8 cellular contexts compared by ENCODE assay signal in the genomic region with DNA sequence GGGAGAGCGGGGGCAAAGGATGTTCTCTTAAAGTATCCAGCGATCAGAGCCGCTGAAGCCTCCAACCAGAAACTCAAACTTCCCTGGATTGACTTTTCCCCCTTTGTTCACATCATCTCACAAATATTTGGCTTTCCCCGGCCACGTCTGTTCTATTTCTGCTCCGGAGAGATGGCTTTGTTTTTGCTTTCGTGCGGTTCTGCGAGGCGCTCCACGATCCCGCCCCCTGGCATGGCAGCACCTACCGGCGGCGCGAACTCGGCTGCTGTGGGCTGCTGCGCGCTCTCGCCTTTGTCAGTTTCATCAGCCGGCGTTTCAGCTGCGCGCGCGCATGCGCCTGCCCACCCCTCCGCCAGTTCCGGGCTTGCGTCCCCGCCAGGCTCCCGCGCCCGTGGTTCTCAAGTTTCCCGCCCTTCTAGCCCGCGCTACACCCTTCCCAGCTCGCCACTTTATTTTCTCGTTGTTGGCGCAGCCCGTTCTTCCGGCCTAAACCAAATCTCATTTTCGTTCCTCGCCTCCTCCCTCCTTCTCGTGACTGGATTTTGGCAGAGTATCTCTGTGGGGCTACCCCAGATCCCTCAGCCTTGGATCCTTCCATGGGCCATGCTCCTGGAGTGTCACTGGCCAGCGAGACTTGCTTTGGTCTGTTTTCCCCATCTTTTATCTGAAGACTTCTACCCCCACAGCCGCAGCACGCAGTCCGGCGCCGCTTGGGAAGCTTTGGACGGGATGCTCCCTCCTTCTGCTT.
DNase-seq lines count a peak whose midpoint lies in the region; ATAC-seq and TF ChIP-seq lines count a peak whose summit lies in the region.

No MANE protein-coding gene starts in this region.

- H3K4me3 ChIP-seq in GM12875 (ENCODE audit: low read depth, low read length), result peak overlapping the region; percentile 60

- peak; percentile 30 for DNase-seq in NCI-H128 (lab: John Stamatoyannopoulos, UW; ENCODE audit: unreplicated experiment)
- peak; percentile 60 to 94 (median 78) for DNase-seq in T-helper 1 cell
- DNase-seq in anterior cingulate cortex (lab: John Stamatoyannopoulos, UW), result peak; percentile 6 to 92 (median 77)
- DNase-seq in hepatic stellate cell (ENCODE audit: low spot score), result peak; percentile 76
- DNase-seq in renal cortical epithelial cell (ENCODE audit: low read depth), result peak; percentile 65
- no peak for DNase-seq in cerebellar nuclear complex (lab: John Stamatoyannopoulos, UW)

- TF ChIP-seq CTCF in GM12875 (IDR thresholded peaks at IDR 0.05; ENCODE audit: borderline replicate concordance, insufficient read depth, low read depth, low read length), result 0 out of 2 replicates have a peak, but pooled peaks have one; percentile 4

- peak; percentile 84 for ATAC-seq in HG02678 (IDR thresholded peaks at IDR 0.05; ENCODE audit: unreplicated experiment)

Comparison
In these comparisons a context has a peak if more than half of its experiments do, and no peak if none do; other contexts are left out.
1. DNase-seq: peak in NCI-H128 (single experiment), T-helper 1 cell (5 of 5), anterior cingulate cortex (58 of 58), hepatic stellate cell (single experiment) and renal cortical epithelial cell (single experiment); none in cerebellar nuclear complex (0 of 2).